ENCODE assay signal across 8 cellular contexts in genomic region chr13:40984670-40985366, GRCh38. TPM values are rescaled to one million over a fixed set of nuclear protein-coding genes. Genes with fewer than 3 reads are reported as not detected.
DNase-seq lines count a peak whose midpoint lies in the region; ATAC-seq, FAIRE-seq and TF ChIP-seq lines count a peak whose summit lies in the region.

No MANE protein-coding gene starts in this region.

- no peaks in the 10 kb centered on the region for H4K20me1 ChIP-seq in K562 (replicated peaks; ENCODE audit: control insufficient read depth, insufficient read depth, low read length)

- no peak for TF ChIP-seq RAD21 in K562 (CRISPR knock-in tag; conservative IDR thresholded peaks at IDR 0.05 in 1 of 2, IDR thresholded peaks at IDR 0.05 in 1 of 2)

- no peak for TF ChIP-seq POLR2A in K562 (conservative IDR thresholded peaks at IDR 0.05)

- CTCF ChIA-PET in K562 (lab: Yijun Ruan, JAX; ENCODE audit: low intra/inter-chr PET ratio): no interaction called here

- no peaks in the 10 kb centered on the region for H3K27me3 Mint-ChIP-seq in activated CD4-positive, alpha-beta T cell treated with anti-CD3 and anti-CD28 coated beads, Interleukin-2, amount 10 ng/mL, durations not matched to agents 24 days and 14 days

- in situ Hi-C loops in K562 (cut with MboI): no loop called here

- peaks cover 51% of the 10 kb centered on the region for H3K4me1 Mint-ChIP-seq in activated CD4-positive, alpha-beta T cell treated with anti-CD3 and anti-CD28 coated beads, Interleukin-2, amount 10 ng/mL, durations not matched to agents 24 days and 14 days

- H3K9me1 ChIP-seq in K562 (ENCODE audit: control insufficient read depth, insufficient read depth, low read length): no peaks in the 10 kb centered on the region

- peaks cover 0 to 23% of the 10 kb centered on the region in 2 experiments; a peak in 1 of 5 replicates for H3K4me1 ChIP-seq in K562 (replicated peaks in 1 of 2; ENCODE audit: control insufficient read depth in 2 of 2, insufficient read depth in 2 of 2, low read length in 2 of 2)
- peaks cover 49% of the 10 kb centered on the region for H3K4me1 ChIP-seq in mononuclear cell (ENCODE audit: insufficient read depth, low read length)

- POLR2A ChIA-PET in K562 (lab: Yijun Ruan, JAX): interaction anchor here (0.7 kb wide), 1 partner anchor 70 kb away, joined by 4 read pairs; no protein-coding TSS in a partner anchor

- H3K9ac ChIP-seq in K562 (ENCODE audit: insufficient read depth in 1 of 2, low read depth in 2 of 2, low read length in 2 of 2): peak overlapping the region in 1 of 2 experiments; percentile 22; a peak in 1 of 4 replicates

- peak; percentile 60 for ATAC-seq in HG03175 (IDR thresholded peaks at IDR 0.05; ENCODE audit: unreplicated experiment)
- no peak for ATAC-seq in K562

- peak overlapping the region; percentile 93 for H3K27ac Mint-ChIP-seq in activated CD4-positive, alpha-beta T cell treated with anti-CD3 and anti-CD28 coated beads, Interleukin-2, amount 10 ng/mL, durations not matched to agents 24 days and 14 days

- H3K9me3 ChIP-seq in K562 (replicated peaks; ENCODE audit: control insufficient read depth, insufficient read depth, low read depth, low read length) (no peaks in the 10 kb centered on the region), mononuclear cell (ENCODE audit: low read depth, low read length) (no peaks in the 10 kb centered on the region)

- DNase-seq in activated CD4-positive, alpha-beta T cell treated with anti-CD3 and anti-CD28 coated beads, Interleukin-2, amount 10 ng/mL, durations not matched to agents 24 days and 14 days: peak; percentile 74
- no peak for DNase-seq in activated CD4-positive, alpha-beta T cell treated with anti-CD3 and anti-CD28 coated beads for 48 hours
- DNase-seq in K562 (ENCODE audit: extremely low read depth in 1 of 4, low spot score in 3 of 4) (no peak), retina (no peak), NCI-H128 (lab: John Stamatoyannopoulos, UW; ENCODE audit: unreplicated experiment) (no peak)
- DNase-seq in activated effector memory CD4-positive, alpha-beta T cell treated with anti-CD3 and anti-CD28 coated beads, Interleukin-2, amount 50 U/mL, for 16 hours: no peak

- H3K4me3 ChIP-seq in K562: no peak overlapping the region
- H3K4me3 ChIP-seq in mononuclear cell (ENCODE audit: low read length): peak overlapping the region; percentile 14

- H2AFZ ChIP-seq in K562 (ENCODE audit: low read depth, low read length): no peak overlapping the region

- no peak for TF ChIP-seq CTCF in K562 (IDR thresholded peaks at IDR 0.05 in 2 of 3, conservative IDR thresholded peaks at IDR 0.05 in 1 of 3; ENCODE audit: insufficient read depth in 2 of 3, low read depth in 1 of 3, low read length in 3 of 3)

- no peaks in the 10 kb centered on the region for H3K9me3 Mint-ChIP-seq in activated CD4-positive, alpha-beta T cell treated with anti-CD3 and anti-CD28 coated beads, Interleukin-2, amount 10 ng/mL, durations not matched to agents 24 days and 14 days

- H3K36me3 Mint-ChIP-seq in activated CD4-positive, alpha-beta T cell treated with anti-CD3 and anti-CD28 coated beads, Interleukin-2, amount 10 ng/mL, durations not matched to agents 24 days and 14 days (ENCODE audit: low read depth): peaks cover 14% of the 10 kb centered on the region

- H3K4me2 ChIP-seq in K562 (ENCODE audit: insufficient read depth, low read length): peak overlapping the region; percentile 23

- FAIRE-seq in K562 (lab: Jason Lieb, UNC): no peak

- peaks cover 98% of the 10 kb centered on the region for H3K79me2 ChIP-seq in K562 (ENCODE audit: control insufficient read depth, insufficient read depth, low read length)

- no TSS peak for BruUV-seq in K562 (replicated peaks; lab: Mats Ljungman, UMichigan)

- H3K36me3 ChIP-seq in K562 (ENCODE audit: control insufficient read depth, insufficient read depth, low read length): peaks cover 7% of the 10 kb centered on the region

- TF ChIP-seq EP300 in K562 (IDR thresholded peaks at IDR 0.05; ENCODE audit: low read length): no peak

- H3K4me3 Mint-ChIP-seq in activated CD4-positive, alpha-beta T cell treated with anti-CD3 and anti-CD28 coated beads, Interleukin-2, amount 10 ng/mL, durations not matched to agents 24 days and 14 days: peak overlapping the region; percentile 86

- H3K27ac ChIP-seq in K562 (ENCODE audit: extremely low read depth, low read depth, low read length): peak overlapping the region; percentile 82; the same call in 2 of the 3 replicates

- H3K27me3 ChIP-seq in K562 (ENCODE audit: control insufficient read depth in 2 of 2, insufficient read depth in 2 of 2, low read length in 2 of 2) (no peaks in the 10 kb centered on the region), mononuclear cell (ENCODE audit: insufficient read depth, low read length) (no peaks in the 10 kb centered on the region)

- intact Hi-C loops in activated CD4-positive, alpha-beta T cell treated with anti-CD3 and anti-CD28 coated beads, Interleukin-2, amount 10 ng/mL, durations not matched to agents 24 days and 14 days (cut with micrococcal nuclease): loop anchor here (1.0 to 10.0 kb wide), 4 partner anchors 11 to 480 kb away; partner anchors contain the start of gene FOXO1
- intact Hi-C loops in K562 (cut with micrococcal nuclease): no loop called here

- WGBS in K562 (ENCODE audit: insufficient coverage, low coverage, missing lambda C conversion rate): 14% methylated on average over 3 of the region's 3 CpGs

TF ChIP-seq in K562, 482 proteins besides CTCF, POLR2A, EP300 and RAD21:
- TF ChIP-seq ZNF584 (CRISPR knock-in tag; IDR thresholded peaks at IDR 0.05; ENCODE audit: low read depth) (no peak), PKNOX1 (IDR thresholded peaks at IDR 0.05) (0 out of 2 replicates have a peak, but pooled peaks have one; percentile 25), MEIS2 (IDR thresholded peaks at IDR 0.05; ENCODE audit: partially characterized antibody) (peak; percentile 35)

RNA-seq across cellular contexts. Expression of gene ELF1, which starts 34.3 kb away (rescaled TPM):
- total RNA-seq in activated CD4-positive, alpha-beta T cell treated with anti-CD3 and anti-CD28 coated beads, Interleukin-2, amount 10 ng/mL, durations not matched to agents 24 days and 14 days: 65.0 and 65.8 TPM in 2 replicates
- total RNA-seq in K562 (2011; cell fraction: chromatin; rRNA removed; ENCODE audit: low replicate concordance): 23.9 and 37.6 TPM in 2 replicates
- total RNA-seq in K562 (2011; cell fraction: nucleolus; rRNA removed): 21.8 and 23.3 TPM in 2 replicates
- total RNA-seq in K562 (2011; cell fraction: nucleoplasm; rRNA removed): 22.6 and 28.2 TPM in 2 replicates
- total RNA-seq in K562 (2014; rRNA removed) (25.3 and 27.6 TPM in 2 replicates), K562 (2014; rRNA removed; fragmentation: Illumina TruSeq; extraction: Trizol) (33.4 and 42.4 TPM in 2 replicates), K562 (2015; rRNA removed; fragmentation: Illumina TruSeq; extraction: Trizol) (27.6 and 30.4 TPM in 2 replicates), K562 (2021) (37.5 and 46.6 TPM in 2 replicates), mononuclear cell (410 TPM)
- polyA plus RNA-seq in K562 (2011; rRNA removed) (35.2 and 35.5 TPM in 2 replicates), K562 (2014; fragmentation: Illumina TruSeq; extraction: Trizol) (51.2 and 54.4 TPM in 2 replicates), K562 (2014; fragmentation: Nextera tagmentation; extraction: Ambion mirVana) (10 to 100 TPM; 30.4 to 36.8 TPM), K562 (2014; rRNA removed) (24.7 and 27.6 TPM in 2 replicates)
- 21.9 and 24.0 TPM in 2 replicates for polyA plus RNA-seq in K562 (2011; cell fraction: cytosol; rRNA removed)
- polyA plus RNA-seq in K562 (2011; cell fraction: nucleus; rRNA removed): 18.7 and 20.7 TPM in 2 replicates
- 32.5 and 37.9 TPM in 2 replicates for polyA plus RNA-seq in K562 (2012)
- 52.2 and 62.7 TPM in 2 replicates for polyA minus RNA-seq in K562 (2011; rRNA and poly(A)+ RNA removed)
- 18.8 and 29.8 TPM in 2 replicates for polyA minus RNA-seq in K562 (2011; cell fraction: cytosol; rRNA and poly(A)+ RNA removed)
- polyA minus RNA-seq in K562 (2011; cell fraction: nucleus; rRNA and poly(A)+ RNA removed): 23.0 and 28.3 TPM in 2 replicates
